3 cellular contexts compared by ENCODE assay signal in the genomic region with DNA sequence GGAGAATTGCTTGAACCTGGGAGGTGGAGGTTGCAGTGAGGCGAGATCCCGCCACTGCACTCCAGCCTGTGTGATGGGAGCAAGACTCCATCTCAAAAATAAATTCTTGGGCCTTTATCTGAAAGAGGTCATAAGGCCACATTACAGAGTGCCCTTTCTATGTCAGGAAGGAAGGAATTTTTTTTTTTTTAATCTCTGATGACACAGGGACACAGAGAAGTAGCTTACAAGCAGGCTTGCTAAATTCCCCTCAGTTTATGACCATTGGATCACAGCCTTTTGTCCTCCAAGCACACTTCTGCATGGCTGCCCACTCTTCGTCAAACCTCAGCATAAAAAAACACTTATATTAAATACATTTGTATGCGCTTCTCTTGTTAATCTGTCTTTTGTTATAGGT.
TF ChIP-seq lines count a peak whose summit lies in the region.

No MANE protein-coding gene starts in this region.

TF ChIP-seq in liver, 16 proteins besides CTCF, POLR2A, EP300 and RAD21:
- TF ChIP-seq SP1 (IDR thresholded peaks at IDR 0.05) (no peak), NR2F2 (IDR thresholded peaks at IDR 0.05) (peak; percentile 94)

TF ChIP-seq in HepG2, 621 proteins besides CTCF, POLR2A, EP300 and RAD21:
- TF ChIP-seq ZNF382 (CRISPR knock-in tag; IDR thresholded peaks at IDR 0.05; ENCODE audit: borderline replicate concordance) (no peak), ZNF724P (CRISPR knock-in tag; IDR thresholded peaks at IDR 0.05; ENCODE audit: borderline replicate concordance) (no peak), YEATS4 (CRISPR knock-in tag; IDR thresholded peaks at IDR 0.05; ENCODE audit: borderline replicate concordance) (no peak), MTA3 (CRISPR knock-in tag; IDR thresholded peaks at IDR 0.05) (no peak), NCOA1 (CRISPR knock-in tag; IDR thresholded peaks at IDR 0.05) (no peak), ZNF230 (CRISPR knock-in tag; IDR thresholded peaks at IDR 0.05) (no peak), ZFP1 (CRISPR knock-in tag; IDR thresholded peaks at IDR 0.05) (no peak), FOXC1 (CRISPR knock-in tag; IDR thresholded peaks at IDR 0.05; ENCODE audit: borderline replicate concordance) (no peak)
- TF ChIP-seq, protein P1, sequence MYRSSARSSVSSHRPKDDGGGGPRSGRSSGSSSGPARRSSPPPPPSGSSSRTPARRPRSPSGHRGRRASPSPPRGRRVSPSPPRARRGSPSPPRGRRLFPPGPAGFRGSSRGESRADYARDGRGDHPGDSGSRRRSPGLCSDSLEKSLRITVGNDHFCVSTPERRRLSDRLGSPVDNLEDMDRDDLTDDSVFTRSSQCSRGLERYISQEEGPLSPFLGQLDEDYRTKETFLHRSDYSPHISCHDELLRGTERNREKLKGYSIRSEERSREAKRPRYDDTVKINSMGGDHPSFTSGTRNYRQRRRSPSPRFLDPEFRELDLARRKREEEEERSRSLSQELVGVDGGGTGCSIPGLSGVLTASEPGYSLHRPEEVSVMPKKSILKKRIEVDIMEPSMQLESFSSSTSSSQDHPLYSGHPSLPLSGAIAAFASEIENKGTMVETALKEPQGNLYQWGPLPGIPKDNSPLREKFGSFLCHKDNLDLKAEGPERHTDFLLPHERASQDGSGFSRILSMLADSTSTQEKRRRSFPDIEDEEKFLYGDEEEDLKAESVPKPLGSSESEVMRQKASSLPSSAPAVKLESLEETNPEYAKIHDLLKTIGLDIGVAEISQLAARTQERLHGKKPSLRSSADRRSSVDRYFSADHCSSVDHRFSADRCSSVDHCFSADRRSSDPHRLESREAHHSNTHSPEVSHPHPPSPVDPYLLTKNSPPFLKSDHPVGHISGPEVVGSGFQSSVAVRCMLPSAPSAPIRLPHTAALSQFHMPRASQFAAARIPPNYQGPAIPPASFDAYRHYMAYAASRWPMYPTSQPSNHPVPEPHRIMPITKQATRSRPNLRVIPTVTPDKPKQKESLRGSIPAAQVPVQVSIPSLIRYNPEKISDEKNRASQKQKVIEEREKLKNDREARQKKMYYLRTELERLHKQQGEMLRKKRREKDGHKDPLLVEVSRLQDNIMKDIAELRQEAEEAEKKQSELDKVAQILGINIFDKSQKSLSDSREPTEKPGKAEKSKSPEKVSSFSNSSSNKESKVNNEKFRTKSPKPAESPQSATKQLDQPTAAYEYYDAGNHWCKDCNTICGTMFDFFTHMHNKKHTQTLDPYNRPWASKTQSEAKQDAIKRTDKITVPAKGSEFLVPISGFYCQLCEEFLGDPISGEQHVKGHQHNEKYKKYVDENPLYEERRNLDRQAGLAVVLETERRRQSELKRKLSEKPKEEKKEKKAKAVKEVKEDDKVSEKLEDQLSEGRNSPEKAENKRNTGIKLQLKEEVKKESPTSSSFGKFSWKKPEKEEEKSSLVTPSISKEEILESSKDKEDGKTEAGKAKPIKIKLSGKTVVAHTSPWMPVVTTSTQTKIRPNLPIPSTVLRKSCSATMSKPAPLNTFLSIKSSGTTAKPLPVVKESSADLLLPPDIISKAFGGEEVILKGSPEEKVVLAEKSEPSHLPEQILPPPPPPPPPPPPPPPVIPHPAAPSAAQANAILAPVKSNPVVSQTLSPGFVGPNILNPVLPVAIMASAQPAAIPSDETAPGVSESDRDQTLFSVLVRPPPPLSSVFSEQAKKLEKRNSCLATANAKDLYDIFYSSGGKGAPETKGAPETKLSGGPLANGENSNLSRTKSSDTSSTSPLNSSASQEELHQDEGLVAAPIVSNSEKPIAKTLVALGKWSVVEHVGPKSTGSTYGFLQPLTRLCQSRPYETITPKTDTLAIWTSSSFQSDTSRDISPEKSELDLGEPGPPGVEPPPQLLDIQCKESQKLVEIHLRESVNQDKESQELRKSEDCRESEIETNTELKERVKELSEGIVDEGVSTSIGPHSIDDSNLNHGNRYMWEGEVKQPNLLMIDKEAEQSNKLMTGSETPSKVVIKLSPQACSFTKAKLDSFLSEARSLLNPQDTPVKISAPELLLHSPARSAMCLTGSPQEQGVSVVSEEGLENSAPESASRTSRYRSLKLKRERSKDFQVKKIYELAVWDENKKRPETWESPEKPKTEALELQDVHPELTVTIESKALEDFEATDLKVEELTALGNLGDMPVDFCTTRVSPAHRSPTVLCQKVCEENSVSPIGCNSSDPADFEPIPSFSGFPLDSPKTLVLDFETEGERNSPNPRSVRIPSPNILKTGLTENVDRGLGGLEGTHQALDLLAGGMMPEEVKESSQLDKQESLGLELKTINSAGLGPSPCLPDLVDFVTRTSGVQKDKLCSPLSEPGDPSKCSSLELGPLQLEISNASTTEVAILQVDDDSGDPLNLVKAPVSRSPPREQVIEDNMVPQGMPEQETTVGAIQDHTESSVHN (CRISPR knock-in tag; IDR thresholded peaks at IDR 0.05): no peak
- TF ChIP-seq, protein P2, sequence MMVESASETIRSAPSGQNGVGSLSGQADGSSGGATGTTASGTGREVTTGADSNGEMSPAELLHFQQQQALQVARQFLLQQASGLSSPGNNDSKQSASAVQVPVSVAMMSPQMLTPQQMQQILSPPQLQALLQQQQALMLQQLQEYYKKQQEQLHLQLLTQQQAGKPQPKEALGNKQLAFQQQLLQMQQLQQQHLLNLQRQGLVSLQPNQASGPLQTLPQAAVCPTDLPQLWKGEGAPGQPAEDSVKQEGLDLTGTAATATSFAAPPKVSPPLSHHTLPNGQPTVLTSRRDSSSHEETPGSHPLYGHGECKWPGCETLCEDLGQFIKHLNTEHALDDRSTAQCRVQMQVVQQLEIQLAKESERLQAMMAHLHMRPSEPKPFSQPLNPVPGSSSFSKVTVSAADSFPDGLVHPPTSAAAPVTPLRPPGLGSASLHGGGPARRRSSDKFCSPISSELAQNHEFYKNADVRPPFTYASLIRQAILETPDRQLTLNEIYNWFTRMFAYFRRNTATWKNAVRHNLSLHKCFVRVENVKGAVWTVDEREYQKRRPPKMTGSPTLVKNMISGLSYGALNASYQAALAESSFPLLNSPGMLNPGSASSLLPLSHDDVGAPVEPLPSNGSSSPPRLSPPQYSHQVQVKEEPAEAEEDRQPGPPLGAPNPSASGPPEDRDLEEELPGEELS (CRISPR knock-in tag; IDR thresholded peaks at IDR 0.05): no peak
- TF ChIP-seq, protein P3, sequence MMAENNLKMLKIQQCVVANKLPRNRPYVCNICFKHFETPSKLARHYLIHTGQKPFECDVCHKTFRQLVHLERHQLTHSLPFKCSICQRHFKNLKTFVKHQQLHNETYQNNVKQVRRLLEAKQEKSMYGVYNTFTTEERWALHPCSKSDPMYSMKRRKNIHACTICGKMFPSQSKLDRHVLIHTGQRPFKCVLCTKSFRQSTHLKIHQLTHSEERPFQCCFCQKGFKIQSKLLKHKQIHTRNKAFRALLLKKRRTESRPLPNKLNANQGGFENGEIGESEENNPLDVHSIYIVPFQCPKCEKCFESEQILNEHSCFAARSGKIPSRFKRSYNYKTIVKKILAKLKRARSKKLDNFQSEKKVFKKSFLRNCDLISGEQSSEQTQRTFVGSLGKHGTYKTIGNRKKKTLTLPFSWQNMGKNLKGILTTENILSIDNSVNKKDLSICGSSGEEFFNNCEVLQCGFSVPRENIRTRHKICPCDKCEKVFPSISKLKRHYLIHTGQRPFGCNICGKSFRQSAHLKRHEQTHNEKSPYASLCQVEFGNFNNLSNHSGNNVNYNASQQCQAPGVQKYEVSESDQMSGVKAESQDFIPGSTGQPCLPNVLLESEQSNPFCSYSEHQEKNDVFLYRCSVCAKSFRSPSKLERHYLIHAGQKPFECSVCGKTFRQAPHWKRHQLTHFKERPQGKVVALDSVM (CRISPR knock-in tag; IDR thresholded peaks at IDR 0.05): no peak
TF ChIP-seq in HepG2: peak in this region for 0.

TF ChIP-seq in GM12878, 131 proteins besides CTCF, POLR2A, EP300 and RAD21:
- no peak for TF ChIP-seq GATAD2B (conservative IDR thresholded peaks at IDR 0.05; ENCODE audit: low read depth)
- no peak for TF ChIP-seq YY1 (IDR thresholded peaks at IDR 0.05; ENCODE audit: low read depth, low read length)
- TF ChIP-seq KLF5 (IDR thresholded peaks at IDR 0.05; ENCODE audit: partially characterized antibody): no peak
- TF ChIP-seq HCFC1 (IDR thresholded peaks at IDR 0.05; ENCODE audit: low read length): no peak
- TF ChIP-seq ZNF384 (IDR thresholded peaks at IDR 0.05; ENCODE audit: borderline replicate concordance, low read depth, low read length): no peak
- TF ChIP-seq NFXL1 (IDR thresholded peaks at IDR 0.05; ENCODE audit: borderline replicate concordance): no peak
- no peak for TF ChIP-seq NFIC (IDR thresholded peaks at IDR 0.05; ENCODE audit: low read depth, low read length)
- TF ChIP-seq SIN3A (IDR thresholded peaks at IDR 0.05; ENCODE audit: low read depth, low read length): no peak
- no peak for TF ChIP-seq DPF2 (IDR thresholded peaks at IDR 0.05)
- TF ChIP-seq MYC (IDR thresholded peaks at IDR 0.05; ENCODE audit: insufficient read depth, insufficient read length, insufficient replicate concordance, low read length, severe bottlenecking): no peak
- TF ChIP-seq CHD2 (IDR thresholded peaks at IDR 0.05; ENCODE audit: borderline replicate concordance, low read depth, low read length): no peak
- no peak for TF ChIP-seq ZBED1 (IDR thresholded peaks at IDR 0.05; ENCODE audit: borderline replicate concordance)
- TF ChIP-seq, protein P4, sequence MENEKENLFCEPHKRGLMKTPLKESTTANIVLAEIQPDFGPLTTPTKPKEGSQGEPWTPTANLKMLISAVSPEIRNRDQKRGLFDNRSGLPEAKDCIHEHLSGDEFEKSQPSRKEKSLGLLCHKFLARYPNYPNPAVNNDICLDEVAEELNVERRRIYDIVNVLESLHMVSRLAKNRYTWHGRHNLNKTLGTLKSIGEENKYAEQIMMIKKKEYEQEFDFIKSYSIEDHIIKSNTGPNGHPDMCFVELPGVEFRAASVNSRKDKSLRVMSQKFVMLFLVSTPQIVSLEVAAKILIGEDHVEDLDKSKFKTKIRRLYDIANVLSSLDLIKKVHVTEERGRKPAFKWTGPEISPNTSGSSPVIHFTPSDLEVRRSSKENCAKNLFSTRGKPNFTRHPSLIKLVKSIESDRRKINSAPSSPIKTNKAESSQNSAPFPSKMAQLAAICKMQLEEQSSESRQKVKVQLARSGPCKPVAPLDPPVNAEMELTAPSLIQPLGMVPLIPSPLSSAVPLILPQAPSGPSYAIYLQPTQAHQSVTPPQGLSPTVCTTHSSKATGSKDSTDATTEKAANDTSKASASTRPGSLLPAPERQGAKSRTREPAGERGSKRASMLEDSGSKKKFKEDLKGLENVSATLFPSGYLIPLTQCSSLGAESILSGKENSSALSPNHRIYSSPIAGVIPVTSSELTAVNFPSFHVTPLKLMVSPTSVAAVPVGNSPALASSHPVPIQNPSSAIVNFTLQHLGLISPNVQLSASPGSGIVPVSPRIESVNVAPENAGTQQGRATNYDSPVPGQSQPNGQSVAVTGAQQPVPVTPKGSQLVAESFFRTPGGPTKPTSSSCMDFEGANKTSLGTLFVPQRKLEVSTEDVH (IDR thresholded peaks at IDR 0.05; ENCODE audit: low read depth, partially characterized antibody): no peak
TF ChIP-seq in GM12878: peak in this region for 0.
